7 cellular contexts compared by ENCODE assay signal in the genomic region with DNA sequence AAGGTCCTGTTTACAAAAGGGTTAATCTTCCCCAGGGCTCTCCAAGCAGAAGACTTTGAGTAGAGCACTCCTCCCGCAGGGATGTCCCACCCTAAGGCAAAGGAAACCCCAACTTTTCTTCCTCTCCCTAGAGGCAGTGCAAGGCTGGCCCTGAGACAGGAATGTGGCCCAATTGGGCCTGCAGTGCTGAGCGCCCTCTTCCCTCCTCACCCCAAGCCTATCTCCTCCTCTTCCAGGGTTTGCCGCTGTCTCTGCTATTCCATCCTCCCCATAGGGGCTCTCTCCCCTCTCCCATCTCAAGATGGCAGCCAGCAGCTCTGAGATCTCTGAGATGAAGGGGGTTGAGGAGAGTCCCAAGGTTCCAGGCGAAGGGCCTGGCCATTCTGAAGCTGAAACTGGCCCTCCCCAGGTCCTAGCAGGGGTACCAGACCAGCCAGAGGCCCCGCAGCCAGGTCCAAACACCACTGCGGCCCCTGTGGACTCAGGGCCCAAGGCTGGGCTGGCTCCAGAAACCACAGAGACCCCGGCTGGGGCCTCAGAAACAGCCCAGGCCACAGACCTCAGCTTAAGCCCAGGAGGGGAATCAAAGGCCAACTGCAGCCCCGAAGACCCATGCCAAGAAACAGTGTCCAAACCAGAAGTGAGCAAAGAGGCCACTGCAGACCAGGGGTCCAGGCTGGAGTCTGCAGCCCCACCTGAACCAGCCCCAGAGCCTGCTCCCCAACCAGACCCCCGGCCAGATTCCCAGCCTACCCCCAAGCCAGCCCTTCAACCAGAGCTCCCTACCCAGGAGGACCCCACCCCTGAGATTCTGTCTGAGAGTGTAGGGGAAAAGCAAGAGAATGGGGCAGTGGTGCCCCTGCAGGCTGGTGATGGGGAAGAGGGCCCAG. TPM values are rescaled to one million over a fixed set of nuclear protein-coding genes. Genes with fewer than 3 reads are reported as not detected.
DNase-seq lines count a peak whose midpoint lies in the region; TF ChIP-seq lines count a peak whose summit lies in the region.
"Had no signal": no experiment of that assay in that cellular context is flagged by ENCODE, and none has a peak within 500 bp of the region (broad histone marks: within the 10 kb centered on the region; RNA-seq: fewer than 3 reads in every experiment).

No MANE protein-coding gene starts in this region.

- H3K27ac Mint-ChIP-seq in CD14-positive monocyte, result peak overlapping the region in 1 of 7 donors; percentile 12
- no peak overlapping the region for H3K27ac Mint-ChIP-seq in activated T-helper 2 cell treated with anti-CD3 and anti-CD28 coated beads, Interferon-gamma antibody, Interleukin-2, Interleukin-4, amounts not matched to agents 10 μg/mL and 5 μg/mL and 100 μg/mL, durations not matched to agents 14 hours and 24 hours and 36 hours

- peaks cover 20 to 34% (median 31%) of the 10 kb centered on the region in 3 donors for H3K27me3 Mint-ChIP-seq in CD14-positive monocyte (ENCODE audit: low read depth in 3 of 3)
- peaks cover 1% of the 10 kb centered on the region for H3K27me3 Mint-ChIP-seq in activated T-helper 2 cell treated with anti-CD3 and anti-CD28 coated beads, Interferon-gamma antibody, Interleukin-2, Interleukin-4, amounts not matched to agents 10 μg/mL and 5 μg/mL and 100 μg/mL, durations not matched to agents 14 hours and 24 hours and 36 hours (ENCODE audit: low read depth)

- peaks cover 23 to 32% of the 10 kb centered on the region in 2 donors for H3K36me3 Mint-ChIP-seq in CD14-positive monocyte
- peaks cover 38% of the 10 kb centered on the region for H3K36me3 Mint-ChIP-seq in activated T-helper 2 cell treated with anti-CD3 and anti-CD28 coated beads, Interferon-gamma antibody, Interleukin-2, Interleukin-4, amounts not matched to agents 10 μg/mL and 5 μg/mL and 100 μg/mL, durations not matched to agents 14 hours and 24 hours and 36 hours (ENCODE audit: low read depth)

- no peak for TF ChIP-seq CTCF in CD14-positive monocyte (IDR thresholded peaks at IDR 0.05)

- H3K9me3 Mint-ChIP-seq in CD14-positive monocyte, result peaks cover 0 to 8% (median 3%) of the 10 kb centered on the region in 7 donors
- no peaks in the 10 kb centered on the region for H3K9me3 Mint-ChIP-seq in activated T-helper 2 cell treated with anti-CD3 and anti-CD28 coated beads, Interferon-gamma antibody, Interleukin-2, Interleukin-4, amounts not matched to agents 10 μg/mL and 5 μg/mL and 100 μg/mL, durations not matched to agents 14 hours and 24 hours and 36 hours

- H3K27me3 ChIP-seq in mucosa of stomach (ENCODE audit: control insufficient read depth, insufficient read depth, low read length), result peaks cover 22% of the 10 kb centered on the region
- H3K27me3 ChIP-seq: pancreas had no signal

- peak overlapping the region; percentile 31 for H3K4me3 ChIP-seq in mucosa of stomach (ENCODE audit: low read length)

- H3K9me3 ChIP-seq in mucosa of stomach (ENCODE audit: control insufficient read depth, low read length), result no peaks in the 10 kb centered on the region
- H3K9me3 ChIP-seq: pancreas had no signal

- H3K36me3 ChIP-seq in mucosa of stomach (ENCODE audit: control insufficient read depth, insufficient read depth, low read length), result peaks cover 5% of the 10 kb centered on the region

- H3K4me3 Mint-ChIP-seq in CD14-positive monocyte, result peak overlapping the region; percentile 34 to 95
- H3K4me3 Mint-ChIP-seq in activated T-helper 2 cell treated with anti-CD3 and anti-CD28 coated beads, Interferon-gamma antibody, Interleukin-2, Interleukin-4, amounts not matched to agents 10 μg/mL and 5 μg/mL and 100 μg/mL, durations not matched to agents 14 hours and 24 hours and 36 hours (ENCODE audit: low read depth), result peak overlapping the region; percentile 62

- intact Hi-C loops in CD14-positive monocyte (cut with micrococcal nuclease), result loop anchor here in 1 of 2 donors (10.0 kb wide), 1 partner anchor 182 kb away; a partner anchor contains a TSS
- intact Hi-C loops in activated T-helper 2 cell treated with anti-CD3 and anti-CD28 coated beads, Interferon-gamma antibody, Interleukin-2, Interleukin-4, amounts not matched to agents 10 μg/mL and 5 μg/mL and 100 μg/mL, durations not matched to agents 14 hours and 24 hours and 36 hours (cut with micrococcal nuclease), result no loop called here

- H3K9ac ChIP-seq in mucosa of stomach (ENCODE audit: low read length), result peak overlapping the region; percentile 6

- H3K4me1 Mint-ChIP-seq in CD14-positive monocyte, result peaks cover 66% of the 10 kb centered on the region
- H3K4me1 Mint-ChIP-seq in activated T-helper 2 cell treated with anti-CD3 and anti-CD28 coated beads, Interferon-gamma antibody, Interleukin-2, Interleukin-4, amounts not matched to agents 10 μg/mL and 5 μg/mL and 100 μg/mL, durations not matched to agents 14 hours and 24 hours and 36 hours (ENCODE audit: low read depth), result peaks cover 47% of the 10 kb centered on the region

- peaks cover 63% of the 10 kb centered on the region for H3K4me1 ChIP-seq in mucosa of stomach (ENCODE audit: control insufficient read depth, insufficient read depth, low read length)

- DNase-seq in CD14-positive monocyte (ENCODE audit: low spot score) (no peak), NCI-H1105 (lab: John Stamatoyannopoulos, UW) (no peak), iPS-NIHi11 (ENCODE audit: low spot score) (no peak)
- no peak for DNase-seq in activated T-helper 2 cell treated with anti-CD3 and anti-CD28 coated beads, Interferon-gamma antibody, Interleukin-2, Interleukin-4, amounts not matched to agents 10 μg/mL and 5 μg/mL and 100 μg/mL, durations not matched to agents 14 hours and 24 hours and 36 hours (ENCODE audit: low spot score)
- DNase-seq in stimulated activated CD4-positive, alpha-beta T cell treated with anti-CD3 and anti-CD28 coated beads, Interleukin-2, amount 100 ng/mL, for 48 hours, result no peak

RNA-seq across cellular contexts. Expression of a gene that starts 1.0 kb away (rescaled TPM):
- polyA plus RNA-seq in CD14-positive monocyte, result not detected
- total RNA-seq in activated T-helper 2 cell treated with anti-CD3 and anti-CD28 coated beads, Interferon-gamma antibody, Interleukin-2, Interleukin-4, amounts not matched to agents 10 μg/mL and 5 μg/mL and 100 μg/mL, durations not matched to agents 14 hours and 24 hours and 36 hours, result 1.8 and 2.0 TPM in 2 replicates

RNA-seq across cellular contexts. Expression of a gene that starts 3.0 kb away (rescaled TPM):
- 10 to 100 TPM; 36.3 to 43.4 TPM for polyA plus RNA-seq in CD14-positive monocyte
- 27.6 and 29.5 TPM in 2 replicates for total RNA-seq in activated T-helper 2 cell treated with anti-CD3 and anti-CD28 coated beads, Interferon-gamma antibody, Interleukin-2, Interleukin-4, amounts not matched to agents 10 μg/mL and 5 μg/mL and 100 μg/mL, durations not matched to agents 14 hours and 24 hours and 36 hours

RNA-seq across cellular contexts. Expression of a gene that starts 6.7 kb away (rescaled TPM):
- 10 to 100 TPM; 14.2 to 18.8 TPM for polyA plus RNA-seq in CD14-positive monocyte
- 387 and 388 TPM in 2 replicates for total RNA-seq in activated T-helper 2 cell treated with anti-CD3 and anti-CD28 coated beads, Interferon-gamma antibody, Interleukin-2, Interleukin-4, amounts not matched to agents 10 μg/mL and 5 μg/mL and 100 μg/mL, durations not matched to agents 14 hours and 24 hours and 36 hours

RNA-seq across cellular contexts. Expression of a gene that starts 7.3 kb away (rescaled TPM):
- polyA plus RNA-seq in CD14-positive monocyte, result 100 to 1,000 TPM; 146 to 185 TPM
- 130 and 135 TPM in 2 replicates for total RNA-seq in activated T-helper 2 cell treated with anti-CD3 and anti-CD28 coated beads, Interferon-gamma antibody, Interleukin-2, Interleukin-4, amounts not matched to agents 10 μg/mL and 5 μg/mL and 100 μg/mL, durations not matched to agents 14 hours and 24 hours and 36 hours

RNA-seq across cellular contexts. Expression of a gene that starts 22.4 kb away (rescaled TPM):
- 10 to 100 TPM; 22.0 to 28.9 TPM for polyA plus RNA-seq in CD14-positive monocyte
- 132 and 136 TPM in 2 replicates for total RNA-seq in activated T-helper 2 cell treated with anti-CD3 and anti-CD28 coated beads, Interferon-gamma antibody, Interleukin-2, Interleukin-4, amounts not matched to agents 10 μg/mL and 5 μg/mL and 100 μg/mL, durations not matched to agents 14 hours and 24 hours and 36 hours
